Comparison of ENCODE assay signal across 22 cellular contexts in the genomic region with DNA sequence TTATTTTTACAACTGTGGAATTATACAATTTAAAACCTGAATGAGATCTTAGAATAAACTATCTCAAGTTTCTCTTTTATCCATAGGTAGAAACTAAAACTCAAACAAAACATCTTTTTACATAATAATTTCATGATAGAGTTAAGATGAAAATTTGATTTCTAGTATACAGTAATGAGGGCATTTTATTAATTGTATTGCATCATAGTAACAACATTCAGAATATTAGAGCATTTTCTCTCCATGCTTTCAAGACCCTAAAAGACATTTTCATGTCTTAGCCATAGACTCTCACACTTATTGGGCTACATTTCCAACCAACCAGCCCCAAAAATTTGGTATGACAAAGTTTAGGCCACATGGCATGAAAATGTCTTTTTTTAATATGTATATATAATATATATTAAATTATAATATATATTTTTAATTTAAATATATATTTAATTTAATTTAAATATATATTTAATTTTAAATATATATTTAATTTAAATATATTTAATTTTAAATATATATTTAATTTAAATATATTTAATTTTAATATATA.
"Had no signal": no experiment of that assay in that cellular context is flagged by ENCODE, and none has a peak within 500 bp of the region (broad histone marks: within the 10 kb centered on the region; RNA-seq: fewer than 3 reads in every experiment).

No MANE protein-coding gene starts in this region.

- H3K27me3 ChIP-seq: SJSA1 had no signal

- H3K9me3 ChIP-seq: SJSA1 had no signal

- DNase-seq: KBM-7, MV-4-11, NCI-H1048, NCI-H1105, NCI-H1417, NCI-H1436 treated with DMSO at 0.1 percent for 48 hours, NCI-H1694, NCI-H187 treated with DMSO at 0.1 percent for 48 hours, NCI-H2029 treated with DMSO at 0.1 percent for 48 hours, NCI-H2171, NCI-H226, NCI-H446, NCI-H510A, NCI-H524 treated with DMSO at 0.1 percent for 48 hours, NCI-H69, NCI-H774, Right ventricle myocardium superior, RPMI8226, SIG-M5 had no signal

- H3K4me1 ChIP-seq: SJSA1 had no signal

- ATAC-seq: HepG2 had no signal

- FAIRE-seq: HepG2 had no signal

- H3K4me3 ChIP-seq: SJSA1, SK-N-MC had no signal

- H3K36me3 ChIP-seq: SJSA1 had no signal

- H3K27ac ChIP-seq: SJSA1, SK-N-MC had no signal
